ENCODE assay signal across 8 cellular contexts in the genomic region with DNA sequence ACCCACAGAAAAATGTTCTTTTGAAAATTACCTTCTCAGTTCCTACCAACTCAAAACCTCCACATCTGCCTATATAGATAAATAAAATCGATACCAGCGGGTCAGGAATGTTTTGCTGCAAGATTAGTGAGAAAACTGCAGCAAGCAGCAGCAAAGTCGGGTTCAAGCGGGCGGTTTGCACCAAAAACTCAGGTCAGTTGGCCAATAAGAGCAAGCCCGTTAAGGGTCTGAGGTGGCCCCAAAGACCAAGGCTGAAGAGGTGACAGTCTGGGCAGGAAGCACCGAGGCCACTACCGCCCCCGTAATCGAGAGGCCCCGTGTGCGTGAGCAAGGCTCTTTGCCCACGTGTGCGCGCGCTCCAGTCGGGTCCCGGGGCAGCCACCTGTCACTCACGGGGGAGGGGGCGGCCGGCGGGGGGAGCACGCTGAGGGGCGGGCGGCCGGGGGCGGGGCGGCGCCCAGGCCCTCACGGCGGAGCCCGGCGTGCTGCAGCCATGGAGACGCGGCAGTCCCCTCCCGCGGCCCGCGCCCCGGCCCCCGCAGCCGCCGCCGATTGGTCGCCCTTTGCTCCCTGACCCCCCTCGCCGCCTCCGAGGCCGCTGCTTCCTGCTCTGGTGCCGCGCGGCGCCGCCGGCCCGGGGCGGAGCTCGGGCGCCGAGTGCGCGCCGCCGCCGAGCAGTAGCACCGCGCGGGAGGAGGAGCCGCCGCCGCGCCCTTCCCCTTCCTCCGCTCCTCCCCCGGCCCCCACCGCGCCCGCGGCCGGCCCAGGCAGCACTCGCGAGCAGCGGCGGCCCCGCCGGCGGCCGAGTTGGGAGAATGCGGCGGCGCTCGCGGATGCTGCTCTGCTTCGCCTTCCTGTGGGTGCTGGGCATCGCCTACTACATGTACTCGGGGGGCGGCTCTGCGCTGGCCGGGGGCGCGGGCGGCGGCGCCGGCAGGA. TPM values are rescaled to one million over a fixed set of nuclear protein-coding genes. Genes with fewer than 3 reads are reported as not detected.
DNase-seq lines count a peak whose midpoint lies in the region; FAIRE-seq and TF ChIP-seq lines count a peak whose summit lies in the region.

A gene (plus strand): TSS at position 773 of the 939 bp plus-strand sequence. CDS start 43 bp downstream, at position 816.

- H2BK120ac ChIP-seq in neuronal stem cell (ENCODE audit: low read depth, low read length): no peak within 1 kb of the TSS

- H3K9me3 ChIP-seq in neuronal stem cell (replicated peaks in 1 of 2; ENCODE audit: control insufficient read depth in 2 of 2, insufficient read depth in 1 of 2, low read depth in 1 of 2, low read length in 2 of 2) (peaks cover 0 to 10% of the 10 kb centered on the region in 2 donors), subcutaneous abdominal adipose tissue (ENCODE audit: control insufficient read depth in 5 of 5, low read length in 5 of 5) (peaks cover 0 to 5% (median 0%) of the 10 kb centered on the region in 5 donors)

- H3K27me3 ChIP-seq in GM06990 (replicated peaks; ENCODE audit: control insufficient read depth, insufficient read depth, low read length) (no peaks in the 10 kb centered on the region), neuronal stem cell (ENCODE audit: control insufficient read depth in 3 of 3, insufficient read depth in 3 of 3, low read depth in 1 of 3, low read length in 3 of 3) (no peaks in the 10 kb centered on the region), subcutaneous abdominal adipose tissue (ENCODE audit: control insufficient read depth in 5 of 5, insufficient read depth in 4 of 5, low read length in 5 of 5) (no peaks in the 10 kb centered on the region)

- peak within 1 kb of the TSS; percentile 91 for H3K27ac ChIP-seq in neuronal stem cell (replicated peaks; ENCODE audit: low read length)
- H3K27ac ChIP-seq in subcutaneous abdominal adipose tissue (ENCODE audit: low read depth, low read length): peak within 1 kb of the TSS; percentile 91

- peak within 1 kb of the TSS; percentile 17 for H2BK5ac ChIP-seq in neuronal stem cell (ENCODE audit: low read length)

- H3K36me3 ChIP-seq in GM06990 (ENCODE audit: control insufficient read depth, insufficient read depth, low read length) (no peaks in the 10 kb centered on the region), neuronal stem cell (replicated peaks in 1 of 2; ENCODE audit: control insufficient read depth in 2 of 2, insufficient read depth in 2 of 2, low read length in 2 of 2) (no peaks in the 10 kb centered on the region), subcutaneous abdominal adipose tissue (ENCODE audit: control insufficient read depth in 5 of 5, insufficient read depth in 5 of 5, low read length in 5 of 5) (no peaks in the 10 kb centered on the region)

- H3K4me3 ChIP-seq in GM06990 (replicated peaks; ENCODE audit: low read depth, low read length) (peak within 1 kb of the TSS; percentile 94), HFF-Myc (replicated peaks; ENCODE audit: low read depth, low read length) (peak within 1 kb of the TSS; percentile 80), neuronal stem cell (ENCODE audit: low read length in 2 of 2) (peak within 1 kb of the TSS; percentile 91 to 95), subcutaneous abdominal adipose tissue (ENCODE audit: low read depth in 1 of 5, low read length in 5 of 5) (peak within 1 kb of the TSS; percentile 87 to 90 (median 89))

- H3K9ac ChIP-seq in neuronal stem cell (ENCODE audit: low read depth, low read length, poor library complexity) (peak within 1 kb of the TSS; percentile 94), subcutaneous abdominal adipose tissue (ENCODE audit: low read length in 5 of 5) (peak within 1 kb of the TSS; percentile 59 to 93 (median 88))

- peak within 1 kb of the TSS; percentile 96 for H3K4me2 ChIP-seq in neuronal stem cell (ENCODE audit: insufficient read depth, low read length, poor library complexity, severe bottlenecking)

- H3K14ac ChIP-seq in neuronal stem cell (ENCODE audit: low read length): peak within 1 kb of the TSS; percentile 51

- peak within 1 kb of the TSS; percentile 65 for H3K23ac ChIP-seq in neuronal stem cell (ENCODE audit: low read depth, low read length, poor library complexity)

- DNase-seq in GM06990 (ENCODE audit: extremely low read depth, insufficient read length) (peak; percentile 96), HFF-Myc (ENCODE audit: extremely low read depth, low read depth) (no peak), NAMALWA (ENCODE audit: low spot score) (peak; percentile 93), SK-N-DZ (ENCODE audit: low spot score) (peak; percentile 89), frontal cortex (ENCODE audit: low spot score in 2 of 2) (peak; percentile 97 to 98), neuronal stem cell (ENCODE audit: low spot score) (peak; percentile 93)
- peak; percentile 88 for DNase-seq in activated naive CD4-positive, alpha-beta T cell treated with Interleukin-2 at 50 U/mL for 16 hours

- no peak for FAIRE-seq in frontal cortex (lab: Jason Lieb, UNC)

- peak within 1 kb of the TSS; percentile 40 for H2AK5ac ChIP-seq in neuronal stem cell (ENCODE audit: low read depth, low read length)

- H2BK15ac ChIP-seq in neuronal stem cell (ENCODE audit: low read length): peak within 1 kb of the TSS; percentile 55

- no peak within 1 kb of the TSS for H3K4ac ChIP-seq in neuronal stem cell (ENCODE audit: low read length)

- H3K18ac ChIP-seq in neuronal stem cell (ENCODE audit: low read length): peak within 1 kb of the TSS; percentile 93

- peaks cover 9 to 18% of the 10 kb centered on the region in 2 donors for H3K4me1 ChIP-seq in neuronal stem cell (ENCODE audit: control insufficient read depth in 2 of 2, insufficient read depth in 1 of 2, low read depth in 1 of 2, low read length in 2 of 2)
- H3K4me1 ChIP-seq in subcutaneous abdominal adipose tissue (ENCODE audit: control insufficient read depth in 5 of 5, insufficient read depth in 5 of 5, low read length in 5 of 5): peaks cover 0 to 40% (median 25%) of the 10 kb centered on the region in 5 donors

- WGBS in neuronal stem cell (ENCODE audit: extremely low coverage in 2 of 2, insufficient read length in 2 of 2, insufficient replicate concordance in 1 of 2), 2 donors: no CpG with 5 or more reads among the region's 104 CpGs

- peak within 1 kb of the TSS; percentile 88 for H2AFZ ChIP-seq in neuronal stem cell (ENCODE audit: low read length)

- no peak within 1 kb of the TSS for H4K8ac ChIP-seq in neuronal stem cell (ENCODE audit: low read depth, low read length)

- TF ChIP-seq CTCF in GM06990 (IDR thresholded peaks at IDR 0.05; ENCODE audit: insufficient read depth, low read length, poor library complexity, severe bottlenecking) (no peak), HFF-Myc (IDR thresholded peaks at IDR 0.05; ENCODE audit: low read depth, low read length, missing control alignments) (no peak)

- peaks cover 4% of the 10 kb centered on the region for H3K79me1 ChIP-seq in neuronal stem cell (ENCODE audit: low read depth, low read length)

- no peak within 1 kb of the TSS for H2BK12ac ChIP-seq in neuronal stem cell (ENCODE audit: low read length)

- H4K91ac ChIP-seq in neuronal stem cell (ENCODE audit: low read depth, low read length, poor library complexity): no peak within 1 kb of the TSS

RNA-seq across cellular contexts. Expression of the gene that starts here (rescaled TPM):
- 63.2 and 70.5 TPM in 2 replicates for polyA plus RNA-seq in SK-N-DZ (2014; cell fraction: cytosol; rRNA removed)
- 36.3 and 41.3 TPM in 2 replicates for polyA plus RNA-seq in SK-N-DZ (2014; cell fraction: nucleus; rRNA removed)
- 62.8 TPM for total RNA-seq in frontal cortex
- 40.1 TPM for polyA plus RNA-seq in neuronal stem cell (2013, experiment 1 of 2)
- 39.4 TPM for polyA plus RNA-seq in neuronal stem cell (2013, experiment 2 of 2)
